In the genomic region with DNA sequence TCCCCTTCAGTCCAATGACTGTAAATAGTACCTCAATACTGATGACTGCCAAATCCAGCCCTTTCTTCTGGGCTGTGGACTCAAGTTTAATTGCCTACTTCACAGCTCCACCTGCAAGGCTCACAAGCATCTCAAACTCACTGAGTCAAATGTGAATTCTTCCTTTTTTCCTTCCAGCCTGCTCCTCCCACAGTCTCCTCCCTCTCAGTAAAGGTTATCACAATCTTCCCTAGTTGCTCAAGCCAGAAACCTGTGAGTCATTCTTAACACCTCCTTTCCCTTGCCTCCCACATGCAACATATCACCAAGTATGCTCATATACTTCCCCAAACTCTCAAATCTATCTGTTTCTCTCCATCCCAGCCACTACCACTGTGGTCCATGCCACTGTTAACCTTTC, we compare ENCODE assay signal across 12 cellular contexts. TPM values are rescaled to one million over a fixed set of nuclear protein-coding genes. Genes with fewer than 3 reads are reported as not detected.
DNase-seq lines count a peak whose midpoint lies in the region; ATAC-seq and TF ChIP-seq lines count a peak whose summit lies in the region.
"Had no signal": no experiment of that assay in that cellular context is flagged by ENCODE, and none has a peak within 500 bp of the region (broad histone marks: within the 10 kb centered on the region; RNA-seq: fewer than 3 reads in every experiment).

No MANE protein-coding gene starts in this region.

- no peak overlapping the region for H3K4me3 ChIP-seq in CD8-positive, alpha-beta memory T cell (ENCODE audit: low read length)
- H3K4me3 ChIP-seq: uterus had no signal

- H3K27me3 Mint-ChIP-seq in T-helper 2 cell treated with Interferon-gamma antibody and Interleukin-4, amounts not matched to agents 5 μg/mL and 100 μg/mL, for 36 hours (ENCODE audit: low read depth) = no peaks in the 10 kb centered on the region
- H3K27me3 Mint-ChIP-seq in CD8-positive, alpha-beta memory T cell = peaks cover 0 to 5% of the 10 kb centered on the region in 2 donors
- H3K27me3 Mint-ChIP-seq: memory B cell, T-cell had no signal

- TF ChIP-seq CTCF in omental fat pad (IDR thresholded peaks at IDR 0.05) = no peak

- no peaks in the 10 kb centered on the region for H3K36me3 ChIP-seq in CD8-positive, alpha-beta memory T cell (ENCODE audit: insufficient read depth, low read length)
- H3K36me3 ChIP-seq: uterus had no signal

- no peak overlapping the region for H3K27ac Mint-ChIP-seq in T-helper 2 cell treated with Interferon-gamma antibody and Interleukin-4, amounts not matched to agents 5 μg/mL and 100 μg/mL, for 36 hours
- H3K27ac Mint-ChIP-seq in CD8-positive, alpha-beta memory T cell = no peak overlapping the region
- H3K27ac Mint-ChIP-seq: memory B cell, T-cell had no signal

- H3K4me1 ChIP-seq in CD8-positive, alpha-beta memory T cell (ENCODE audit: insufficient read depth, low read length) = peaks cover 17% of the 10 kb centered on the region
- H3K4me1 ChIP-seq: uterus had no signal

- peak; percentile 60 for DNase-seq in T-helper 2 cell treated with Interferon-gamma antibody and Interleukin-4, amounts not matched to agents 5 μg/mL and 100 μg/mL, for 36 hours (ENCODE audit: low spot score)
- DNase-seq in T-helper 2 cell (no peak), NCI-H1105 (lab: John Stamatoyannopoulos, UW) (peak; percentile 8), amniotic epithelial cell (ENCODE audit: low read depth) (peak; percentile 92), omental fat pad (ENCODE audit: low spot score) (no peak), HuH-7 (ENCODE audit: low spot score) (no peak), NCI-H748 (lab: John Stamatoyannopoulos, UW; ENCODE audit: unreplicated experiment) (no peak)
- no peak for DNase-seq in CD8-positive, alpha-beta memory T cell
- DNase-seq: NCI-H187, uterus had no signal

- H3K4me3 Mint-ChIP-seq in T-helper 2 cell treated with Interferon-gamma antibody and Interleukin-4, amounts not matched to agents 5 μg/mL and 100 μg/mL, for 36 hours = no peak overlapping the region
- no peak overlapping the region for H3K4me3 Mint-ChIP-seq in CD8-positive, alpha-beta memory T cell
- H3K4me3 Mint-ChIP-seq: memory B cell, T-cell had no signal

- no peaks in the 10 kb centered on the region for H3K9me3 Mint-ChIP-seq in T-helper 2 cell treated with Interferon-gamma antibody and Interleukin-4, amounts not matched to agents 5 μg/mL and 100 μg/mL, for 36 hours
- H3K9me3 Mint-ChIP-seq in CD8-positive, alpha-beta memory T cell = no peaks in the 10 kb centered on the region
- H3K9me3 Mint-ChIP-seq: memory B cell, T-cell had no signal

- H3K27me3 ChIP-seq in CD8-positive, alpha-beta memory T cell (ENCODE audit: insufficient read depth, low read length, poor library complexity, severe bottlenecking) = no peaks in the 10 kb centered on the region
- H3K27me3 ChIP-seq: uterus had no signal

- ATAC-seq in omental fat pad (ENCODE audit: low FRiP score) = peak; percentile 77
- ATAC-seq: T-cell had no signal

- H3K4me1 Mint-ChIP-seq in T-helper 2 cell treated with Interferon-gamma antibody and Interleukin-4, amounts not matched to agents 5 μg/mL and 100 μg/mL, for 36 hours (ENCODE audit: low read depth) = peaks cover 10% of the 10 kb centered on the region
- H3K4me1 Mint-ChIP-seq in CD8-positive, alpha-beta memory T cell = peaks cover 6 to 13% (median 6%) of the 10 kb centered on the region in 3 donors

- no peaks in the 10 kb centered on the region for H3K36me3 Mint-ChIP-seq in T-helper 2 cell treated with Interferon-gamma antibody and Interleukin-4, amounts not matched to agents 5 μg/mL and 100 μg/mL, for 36 hours (ENCODE audit: low read depth)
- H3K36me3 Mint-ChIP-seq in CD8-positive, alpha-beta memory T cell = peaks cover 0 to 10% (median 0%) of the 10 kb centered on the region in 3 donors
- H3K36me3 Mint-ChIP-seq: memory B cell, T-cell had no signal

- POLR2A ChIA-PET in CD8-positive, alpha-beta memory T cell (lab: Charles Lee) = no interaction called here

- H3K27ac ChIP-seq in CD8-positive, alpha-beta memory T cell (ENCODE audit: low read depth, low read length) = no peak overlapping the region
- H3K27ac ChIP-seq: uterus had no signal

- CTCF ChIA-PET in CD8-positive, alpha-beta memory T cell (lab: Charles Lee) = no interaction called here

- H3K9me3 ChIP-seq in CD8-positive, alpha-beta memory T cell (ENCODE audit: low read length) = no peaks in the 10 kb centered on the region
- H3K9me3 ChIP-seq: uterus had no signal

RNA-seq across cellular contexts. Expression of gene MFSD6, which starts 3.7 kb away (rescaled TPM):
- 100 to 1,000 TPM in 1 of 4 donors, 10 to 100 TPM in 3; 43.1 to 123 (median 60.5) TPM for total RNA-seq in omental fat pad
- total RNA-seq in CD8-positive, alpha-beta memory T cell = 10 to 100 TPM; 64.9 to 65.7 TPM
- 31.8 TPM for polyA plus RNA-seq in CD8-positive, alpha-beta memory T cell

Comparison
In these comparisons a context has a peak if more than half of its experiments do, and no peak if none do; other contexts are left out.
1. DNase-seq: peak in T-helper 2 cell treated with Interferon-gamma antibody and Interleukin-4, amounts not matched to agents 5 μg/mL and 100 μg/mL, for 36 hours (single experiment), NCI-H1105 (single experiment) and amniotic epithelial cell (single experiment); none in T-helper 2 cell (0 of 5), omental fat pad (single experiment), CD8-positive, alpha-beta memory T cell (0 of 5), HuH-7 (single experiment) and NCI-H748 (single experiment).